In genomic region chr3:33855884-33856546, GRCh38 we compare ENCODE assay signal across 12 cellular contexts. TPM values are rescaled to one million over a fixed set of nuclear protein-coding genes. Genes with fewer than 3 reads are reported as not detected.
DNase-seq lines count a peak whose midpoint lies in the region; ATAC-seq, FAIRE-seq and TF ChIP-seq lines count a peak whose summit lies in the region.
"Had no signal": no experiment of that assay in that cellular context is flagged by ENCODE, and none has a peak within 500 bp of the region (broad histone marks: within the 10 kb centered on the region; RNA-seq: fewer than 3 reads in every experiment).

No MANE protein-coding gene starts in this region.

- no peak overlapping the region for H3K4me3 Mint-ChIP-seq in CD14-positive monocyte
- no peak overlapping the region for H3K4me3 Mint-ChIP-seq in activated naive CD8-positive, alpha-beta T cell treated with anti-CD3 and anti-CD28 coated beads, Interleukin-2, amount 10 ng/mL, durations not matched to agents 7 days and 5 days

- H3K27ac Mint-ChIP-seq in CD14-positive monocyte: peak overlapping the region in 5 of 7 donors; percentile 2 to 48 (median 41)
- peak overlapping the region; percentile 54 for H3K27ac Mint-ChIP-seq in activated naive CD8-positive, alpha-beta T cell treated with anti-CD3 and anti-CD28 coated beads, Interleukin-2, amount 10 ng/mL, durations not matched to agents 7 days and 5 days

- dilution Hi-C loops in keratinocyte (cut with MboI; ENCODE audit: extremely low pct_ligation_motif_present, low sequenced_read_pairs): no loop called here

- H3K27ac ChIP-seq in HCT116 (ENCODE audit: low read depth, low read length) (peak overlapping the region; percentile 18; the same call in 1 of the 2 replicates), keratinocyte (ENCODE audit: control insufficient read depth, insufficient read depth, low read length) (peak overlapping the region; percentile 67)
- H3K27ac ChIP-seq: SJSA1, tibial nerve had no signal

- H3K9me1 ChIP-seq in keratinocyte (ENCODE audit: control insufficient read depth, extremely low read depth, insufficient read depth, low read length): no peaks in the 10 kb centered on the region

- H3K36me3 ChIP-seq in HCT116 (ENCODE audit: control insufficient read depth in 1 of 2, insufficient read depth in 2 of 2, low read length in 2 of 2): peaks cover 0 to 11% of the 10 kb centered on the region in 2 experiments; a peak in 2 of 4 replicates
- peaks cover 3 to 7% of the 10 kb centered on the region in 2 experiments for H3K36me3 ChIP-seq in keratinocyte (ENCODE audit: control insufficient read depth in 2 of 2, extremely low read depth in 1 of 2, insufficient read depth in 2 of 2, low read length in 2 of 2)

- RAD21 ChIA-PET in HCT116 (lab: Charles Lee; ENCODE audit: low non-redundant PET in 1 of 2, low total read pairs in 2 of 2, uncharacterized antibody in 2 of 2, unreplicated experiment in 2 of 2): no interaction called here

- H4K20me1 ChIP-seq in HCT116 (ENCODE audit: insufficient read depth): no peaks in the 10 kb centered on the region
- H4K20me1 ChIP-seq in keratinocyte (ENCODE audit: control insufficient read depth, extremely low read depth, insufficient read depth, low read length): no peaks in the 10 kb centered on the region

- H3K27me3 Mint-ChIP-seq in CD14-positive monocyte (ENCODE audit: low read depth in 3 of 3): peaks cover 0 to 2% (median 0%) of the 10 kb centered on the region in 3 donors
- no peaks in the 10 kb centered on the region for H3K27me3 Mint-ChIP-seq in activated naive CD8-positive, alpha-beta T cell treated with anti-CD3 and anti-CD28 coated beads, Interleukin-2, amount 10 ng/mL, durations not matched to agents 7 days and 5 days

- TF ChIP-seq CTCF in CD14-positive monocyte (IDR thresholded peaks at IDR 0.05) (no peak), HCT116 (IDR thresholded peaks at IDR 0.05 in 2 of 3, conservative IDR thresholded peaks at IDR 0.05 in 1 of 3; ENCODE audit: borderline replicate concordance in 1 of 3, insufficient read depth in 1 of 3, low read depth in 2 of 3, low read length in 2 of 3) (no peak), keratinocyte (optimal IDR thresholded peaks at IDR 0.05 in 1 of 3, IDR thresholded peaks at IDR 0.05 in 1 of 3, conservative IDR thresholded peaks at IDR 0.05 in 1 of 3; ENCODE audit: extremely low read depth in 1 of 3, insufficient read depth in 2 of 3, low read length in 3 of 3) (no peak)

- H3K27me3 ChIP-seq in HCT116 (ENCODE audit: insufficient read depth, low read length) (no peaks in the 10 kb centered on the region), keratinocyte (ENCODE audit: control insufficient read depth, extremely low read depth, insufficient read depth, low read length) (no peaks in the 10 kb centered on the region)
- H3K27me3 ChIP-seq: SJSA1, tibial nerve had no signal

- POLR2A ChIA-PET in HCT116 (lab: Charles Lee): no interaction called here
- POLR2A ChIA-PET in activated naive CD8-positive, alpha-beta T cell treated with anti-CD3 and anti-CD28 coated beads, Interleukin-2, amount 10 ng/mL, durations not matched to agents 7 days and 5 days (lab: Charles Lee): no interaction called here

- H3K9ac ChIP-seq in HCT116 (ENCODE audit: low read length) (no peak overlapping the region), keratinocyte (ENCODE audit: control insufficient read depth, extremely low read depth, insufficient read depth, low read length) (no peak overlapping the region)

- ATAC-seq in HCT116 (peak; percentile 69), HG02642 (IDR thresholded peaks at IDR 0.05; ENCODE audit: poor library complexity, unreplicated experiment) (no peak)
- ATAC-seq in activated naive CD8-positive, alpha-beta T cell treated with anti-CD3 and anti-CD28 coated beads, Interleukin-2, amount 10 ng/mL, durations not matched to agents 7 days and 5 days (ENCODE audit: low read depth): no peak

- H3K4me1 ChIP-seq in HCT116 (ENCODE audit: control insufficient read depth in 1 of 2, insufficient read depth in 2 of 2, low read length in 2 of 2) (peaks cover 0 to 23% of the 10 kb centered on the region in 2 experiments; a peak in 2 of 4 replicates), keratinocyte (ENCODE audit: control insufficient read depth, extremely low read depth, insufficient read depth, low read length) (peaks cover 10% of the 10 kb centered on the region)
- H3K4me1 ChIP-seq: SJSA1, tibial nerve had no signal

- intact Hi-C loops in CD14-positive monocyte (cut with micrococcal nuclease): no loop called here
- intact Hi-C loops in HCT116 (cut with micrococcal nuclease): no loop called here

- no peak for TF ChIP-seq POLR2A in HCT116 (IDR thresholded peaks at IDR 0.05; ENCODE audit: borderline replicate concordance, extremely low read depth, insufficient read depth, insufficient read length)

- H3K9me3 ChIP-seq in HCT116 (ENCODE audit: control insufficient read depth in 1 of 2, insufficient read depth in 1 of 2, low read depth in 1 of 2, low read length in 2 of 2) (no peaks in the 10 kb centered on the region), keratinocyte (ENCODE audit: control insufficient read depth, low read depth, low read length) (no peaks in the 10 kb centered on the region)
- H3K9me3 ChIP-seq: SJSA1, tibial nerve had no signal

- no peak for DNase-seq in CD14-positive monocyte (ENCODE audit: low spot score)
- no peak for DNase-seq in HCT116 (ENCODE audit: low read depth, low spot score)
- DNase-seq in activated naive CD8-positive, alpha-beta T cell treated with anti-CD3 and anti-CD28 coated beads, Interleukin-2, amount 10 ng/mL, durations not matched to agents 7 days and 5 days: no peak
- DNase-seq in keratinocyte (ENCODE audit: low read depth, low spot score): no peak
- DNase-seq in mucosa of gallbladder (ENCODE audit: low spot score): no peak
- no peak for DNase-seq in NAMALWA (ENCODE audit: low spot score)
- no peak for DNase-seq in NCI-H187 treated with DMSO at 0.1 percent for 48 hours (lab: John Stamatoyannopoulos, UW)
- DNase-seq: NCI-H526 had no signal

- CTCF ChIA-PET in HCT116 (lab: Charles Lee): no interaction called here

- H3K4me2 ChIP-seq in HCT116 (ENCODE audit: low read length) (peak overlapping the region; percentile 37; the same call in 1 of the 2 replicates), keratinocyte (ENCODE audit: control insufficient read depth, extremely low read depth, insufficient read depth, low read depth, low read length) (peak overlapping the region; percentile 51)

- no TSS peak for BruUV-seq in HCT116 (replicated peaks; lab: Mats Ljungman, UMichigan)

- H2AFZ ChIP-seq in HCT116 (ENCODE audit: low read depth, low read length, poor library complexity, severe bottlenecking) (no peak overlapping the region), keratinocyte (ENCODE audit: control insufficient read depth, low read length) (no peak overlapping the region)

- H3K4me3 ChIP-seq in HCT116 (replicated peaks in 1 of 2; ENCODE audit: low read depth in 1 of 2, low read length in 2 of 2) (no peak overlapping the region), keratinocyte (ENCODE audit: control insufficient read depth in 2 of 3, extremely low read depth in 1 of 3, insufficient read depth in 2 of 3, low read depth in 1 of 3, low read length in 3 of 3) (no peak overlapping the region)
- H3K4me3 ChIP-seq: SJSA1, tibial nerve had no signal

- no peak for FAIRE-seq in keratinocyte (lab: Jason Lieb, UNC)
- FAIRE-seq: GM18507 had no signal

- H3K4me1 Mint-ChIP-seq in CD14-positive monocyte: no peaks in the 10 kb centered on the region
- H3K4me1 Mint-ChIP-seq in activated naive CD8-positive, alpha-beta T cell treated with anti-CD3 and anti-CD28 coated beads, Interleukin-2, amount 10 ng/mL, durations not matched to agents 7 days and 5 days: peaks cover 16% of the 10 kb centered on the region

- H3K9me2 ChIP-seq in HCT116 (ENCODE audit: insufficient read depth): no peaks in the 10 kb centered on the region

- H3K9me3 Mint-ChIP-seq in CD14-positive monocyte: no peaks in the 10 kb centered on the region
- no peaks in the 10 kb centered on the region for H3K9me3 Mint-ChIP-seq in activated naive CD8-positive, alpha-beta T cell treated with anti-CD3 and anti-CD28 coated beads, Interleukin-2, amount 10 ng/mL, durations not matched to agents 7 days and 5 days

- H3K79me2 ChIP-seq in HCT116 (ENCODE audit: insufficient read depth, low read length) (0 out of 2 replicates have a peak, but pooled peaks cover 4% of the 10 kb centered on the region), keratinocyte (ENCODE audit: control insufficient read depth, insufficient read depth, low read length) (peaks cover under 1% of the 10 kb centered on the region)

- no peak for TF ChIP-seq RAD21 in HCT116 (IDR thresholded peaks at IDR 0.05; ENCODE audit: low read depth)

- peaks cover 68 to 87% of the 10 kb centered on the region in 2 donors for H3K36me3 Mint-ChIP-seq in CD14-positive monocyte
- peaks cover 29% of the 10 kb centered on the region for H3K36me3 Mint-ChIP-seq in activated naive CD8-positive, alpha-beta T cell treated with anti-CD3 and anti-CD28 coated beads, Interleukin-2, amount 10 ng/mL, durations not matched to agents 7 days and 5 days

TF ChIP-seq in HCT116, 20 proteins besides CTCF, POLR2A, EP300 and RAD21 (continues in another document):
- TF ChIP-seq YY1 (IDR thresholded peaks at IDR 0.05; ENCODE audit: extremely low read depth, insufficient replicate concordance, low read depth, low read length) (no peak), POLR2AphosphoS5 (IDR thresholded peaks at IDR 0.05; ENCODE audit: low read depth, low read length) (no peak), JUND (IDR thresholded peaks at IDR 0.05) (no peak), EZH2phosphoT487 (IDR thresholded peaks at IDR 0.05; ENCODE audit: borderline replicate concordance) (no peak), ZNF274 (IDR thresholded peaks at IDR 0.05; ENCODE audit: low read depth, low read length) (no peak)

RNA-seq across cellular contexts. Expression of gene PDCD6IP, which starts 57.6 kb away (rescaled TPM):
- polyA plus RNA-seq in CD14-positive monocyte (100 to 1,000 TPM in 1 of 2 donors, 10 to 100 TPM in 1; 90.2 to 100 TPM), keratinocyte (79.6 to 183 TPM (median 138 TPM) in 3 replicates)
- total RNA-seq in HCT116 (2021; ENCODE audit: unreplicated experiment) (241 TPM), mucosa of gallbladder (237 TPM)
- 114 and 133 TPM in 2 replicates for polyA plus RNA-seq in HCT116 (2012)
- total RNA-seq in activated naive CD8-positive, alpha-beta T cell treated with anti-CD3 and anti-CD28 coated beads, Interleukin-2, amount 10 ng/mL, durations not matched to agents 7 days and 5 days: 100 to 1,000 TPM; 180 to 196 TPM
- 177 TPM for polyA plus RNA-seq in keratinocyte (2011; ENCODE audit: low read depth)
- 49.2 and 119 TPM in 2 replicates for polyA plus RNA-seq in keratinocyte (2011; cell fraction: cytosol; rRNA removed)
- 119 and 145 TPM in 2 replicates for polyA plus RNA-seq in keratinocyte (2011; cell fraction: nucleus; rRNA removed)
- polyA plus RNA-seq in keratinocyte (2012; ENCODE audit: low replicate concordance): 108 and 138 TPM in 2 replicates
- polyA minus RNA-seq in keratinocyte: 58.3 to 126 TPM (median 115 TPM) in 3 replicates
- polyA minus RNA-seq in keratinocyte (2011; cell fraction: cytosol; rRNA and poly(A)+ RNA removed): 242 TPM
- polyA minus RNA-seq in keratinocyte (2011; cell fraction: nucleus; rRNA and poly(A)+ RNA removed): 177 and 207 TPM in 2 replicates
